In genomic region chr4:4395849-4396627, GRCh38 we compare ENCODE assay signal across 8 cellular contexts. TPM values are rescaled to one million over a fixed set of nuclear protein-coding genes. Genes with fewer than 3 reads are reported as not detected.
DNase-seq lines count a peak whose midpoint lies in the region; ATAC-seq and TF ChIP-seq lines count a peak whose summit lies in the region.

No MANE protein-coding gene starts in this region.

- no peak overlapping the region for H3K23ac ChIP-seq in mesenchymal stem cell (ENCODE audit: low read length in 2 of 2)

- POLR2A ChIA-PET in Panc1 (lab: Charles Lee): interaction anchor here (1.4 kb wide), 1 partner anchor 9 kb away, joined by 3 read pairs; the partner anchor contains the start of gene NSG1

- peak overlapping the region; percentile 50 for H2BK120ac ChIP-seq in mesenchymal stem cell (ENCODE audit: low read depth, low read length)

- intact Hi-C loops in Panc1 (cut with micrococcal nuclease; ENCODE audit: unreplicated experiment): no loop called here

- no peak for TF ChIP-seq CTCF in DOHH2 (IDR thresholded peaks at IDR 0.05; ENCODE audit: low read depth, low read length, poor library complexity, severe bottlenecking)
- no peak for TF ChIP-seq CTCF in Panc1 (IDR thresholded peaks at IDR 0.05)

- H3K79me1 ChIP-seq in mesenchymal stem cell (replicated peaks; ENCODE audit: low read length, poor library complexity, severe bottlenecking): no peaks in the 10 kb centered on the region

- H2BK12ac ChIP-seq in mesenchymal stem cell (ENCODE audit: low read length in 2 of 2): peak overlapping the region; percentile 33 to 80

- no peaks in the 10 kb centered on the region for H4K20me1 ChIP-seq in DOHH2 (ENCODE audit: control insufficient read depth, insufficient read depth, low read depth, low read length)

- H3K4me3 ChIP-seq in DOHH2 (ENCODE audit: low read length): peak overlapping the region; percentile 35
- no peak overlapping the region for H3K4me3 ChIP-seq in Panc1 (ENCODE audit: low read depth in 2 of 2, low read length in 2 of 2)
- H3K4me3 ChIP-seq in mesenchymal stem cell (ENCODE audit: insufficient read depth in 1 of 2, low read depth in 1 of 2, low read length in 2 of 2): no peak overlapping the region

- no peaks in the 10 kb centered on the region for H3K79me2 ChIP-seq in DOHH2 (ENCODE audit: control insufficient read depth, low read length)

- H3K9me2 ChIP-seq in DOHH2 (replicated peaks; ENCODE audit: control insufficient read depth, low read length): no peaks in the 10 kb centered on the region

- H3K14ac ChIP-seq in mesenchymal stem cell (ENCODE audit: low read length in 2 of 2): no peak overlapping the region

- WGBS in mesenchymal stem cell: 33% methylated on average over 23 of the region's 26 CpGs

- H3K4me1 ChIP-seq in DOHH2 (ENCODE audit: control insufficient read depth, low read length) (peaks cover 11% of the 10 kb centered on the region), Panc1 (ENCODE audit: control insufficient read depth, insufficient read depth, low read length) (no peaks in the 10 kb centered on the region), mesenchymal stem cell (ENCODE audit: control insufficient read depth, insufficient read depth, low read depth, low read length) (peaks cover 4% of the 10 kb centered on the region)

- H3K27ac ChIP-seq in DOHH2 (ENCODE audit: low read depth, low read length) (no peak overlapping the region), Panc1 (ENCODE audit: low read length) (no peak overlapping the region), mesenchymal stem cell (ENCODE audit: low read length, poor library complexity, severe bottlenecking) (no peak overlapping the region)

- H3K4me2 ChIP-seq in DOHH2 (ENCODE audit: low read length) (peak overlapping the region; percentile 49), mesenchymal stem cell (ENCODE audit: low read length, poor library complexity, severe bottlenecking) (no peak overlapping the region)

- H3K9me3 ChIP-seq in DOHH2 (ENCODE audit: control insufficient read depth, insufficient read depth, low read length): peaks cover 3% of the 10 kb centered on the region; the same call in 1 of the 2 replicates
- no peaks in the 10 kb centered on the region for H3K9me3 ChIP-seq in Panc1 (ENCODE audit: control insufficient read depth, insufficient read depth, low read depth, low read length)
- peaks cover 10% of the 10 kb centered on the region for H3K9me3 ChIP-seq in mesenchymal stem cell (ENCODE audit: control insufficient read depth, low read length)

- H3K18ac ChIP-seq in mesenchymal stem cell (ENCODE audit: low read depth in 1 of 2, low read length in 2 of 2): peak overlapping the region in 1 of 2 experiments; percentile 41

- H2BK15ac ChIP-seq in mesenchymal stem cell (ENCODE audit: low read depth, poor library complexity, severe bottlenecking): peak overlapping the region; percentile 92

- DNase-seq in H4 (ENCODE audit: low spot score) (peak; percentile 82), Panc1 (ENCODE audit: low read depth, low spot score) (no peak), mesenchymal stem cell (peak; percentile 96), Kasumi-1 (lab: John Stamatoyannopoulos, UW) (no peak)
- DNase-seq in activated CD4-positive, CD25-positive, alpha-beta regulatory T cell (lab: John Stamatoyannopoulos, UW): no peak

- H3K36me3 ChIP-seq in DOHH2 (ENCODE audit: control insufficient read depth, low read length): no peaks in the 10 kb centered on the region
- no peaks in the 10 kb centered on the region for H3K36me3 ChIP-seq in Panc1 (ENCODE audit: control insufficient read depth, insufficient read depth, low read length)
- H3K36me3 ChIP-seq in mesenchymal stem cell (ENCODE audit: control insufficient read depth in 1 of 2, insufficient read depth in 2 of 2, low read depth in 1 of 2, low read length in 2 of 2): no peaks in the 10 kb centered on the region

- H2AK5ac ChIP-seq in mesenchymal stem cell (ENCODE audit: low read length, severe bottlenecking): no peak overlapping the region

- H3F3A ChIP-seq in DOHH2 (ENCODE audit: control insufficient read depth, insufficient read depth): no peaks in the 10 kb centered on the region

- H3K27me3 ChIP-seq in DOHH2 (ENCODE audit: control insufficient read depth, low read length) (no peaks in the 10 kb centered on the region; the same call in 1 of the 2 replicates), Panc1 (ENCODE audit: control insufficient read depth, insufficient read depth, low read length) (no peaks in the 10 kb centered on the region; the same call in none of the 2 replicates), mesenchymal stem cell (ENCODE audit: control insufficient read depth in 1 of 2, insufficient read depth in 1 of 2, low read length in 2 of 2) (peaks cover 62 to 97% of the 10 kb centered on the region in 2 experiments)

- no TSS peak for BruUV-seq in Panc1 (replicated peaks; lab: Mats Ljungman, UMichigan)

- in situ Hi-C loops in Panc1 (cut with HindIII; ENCODE audit: low pct_unique_long_range_greater_than_20kb, low sequenced_read_pairs): no loop called here

- H2BK5ac ChIP-seq in mesenchymal stem cell (ENCODE audit: low read depth, low read length, poor library complexity, severe bottlenecking): no peak overlapping the region

- peak overlapping the region; percentile 87 for H4K91ac ChIP-seq in mesenchymal stem cell (ENCODE audit: low read length)

- no peak overlapping the region for H3K9ac ChIP-seq in mesenchymal stem cell (ENCODE audit: low read length)

- peak; percentile 37; the same call in 1 of the 2 replicates for ATAC-seq in Panc1
- no peak for ATAC-seq in HG02610 (IDR thresholded peaks at IDR 0.05; ENCODE audit: unreplicated experiment)
- no peak for ATAC-seq in GM18505 (IDR thresholded peaks at IDR 0.05; ENCODE audit: unreplicated experiment)

- CTCF ChIA-PET in Panc1 (lab: Charles Lee): interaction anchor here (0.7 kb wide), 1 partner anchor 9 kb away, joined by 5 read pairs; no protein-coding TSS in a partner anchor

- TF ChIP-seq POLR2A in GM18505 (IDR thresholded peaks at IDR 0.05; ENCODE audit: borderline replicate concordance, extremely low read depth, insufficient read depth, insufficient read length): no peak

- H2AFZ ChIP-seq in mesenchymal stem cell (ENCODE audit: low read depth, low read length): no peak overlapping the region

- peak overlapping the region; percentile 29 for H4K8ac ChIP-seq in mesenchymal stem cell (ENCODE audit: low read length)

- peak overlapping the region in 1 of 2 experiments; percentile 3 for H3K4ac ChIP-seq in mesenchymal stem cell (ENCODE audit: low read depth in 1 of 2, low read length in 2 of 2)

RNA-seq across cellular contexts. Expression of gene NSG1, which starts 9.1 kb away (rescaled TPM):
- 7.5 and 8.9 TPM in 2 replicates for total RNA-seq in H4 (2014; rRNA removed; shearing (Covaris generic))
- not detected for total RNA-seq in Panc1 (2021; ENCODE audit: unreplicated experiment)
- polyA plus RNA-seq in Panc1 (2012; ENCODE audit: insufficient read length): 0.64 TPM
- polyA plus RNA-seq in mesenchymal stem cell (2013, experiment 1 of 2): 185 TPM
- 188 TPM for polyA plus RNA-seq in mesenchymal stem cell (2013, experiment 2 of 2)

Comparison
In these comparisons a context has a peak if more than half of its experiments do, and no peak if none do; other contexts are left out.
1. DNase-seq: peak in H4 (single experiment) and mesenchymal stem cell (single experiment); none in Panc1 (single experiment), activated CD4-positive, CD25-positive, alpha-beta regulatory T cell (0 of 4) and Kasumi-1 (0 of 2).